8 cellular contexts compared by ENCODE assay signal in the genomic region with DNA sequence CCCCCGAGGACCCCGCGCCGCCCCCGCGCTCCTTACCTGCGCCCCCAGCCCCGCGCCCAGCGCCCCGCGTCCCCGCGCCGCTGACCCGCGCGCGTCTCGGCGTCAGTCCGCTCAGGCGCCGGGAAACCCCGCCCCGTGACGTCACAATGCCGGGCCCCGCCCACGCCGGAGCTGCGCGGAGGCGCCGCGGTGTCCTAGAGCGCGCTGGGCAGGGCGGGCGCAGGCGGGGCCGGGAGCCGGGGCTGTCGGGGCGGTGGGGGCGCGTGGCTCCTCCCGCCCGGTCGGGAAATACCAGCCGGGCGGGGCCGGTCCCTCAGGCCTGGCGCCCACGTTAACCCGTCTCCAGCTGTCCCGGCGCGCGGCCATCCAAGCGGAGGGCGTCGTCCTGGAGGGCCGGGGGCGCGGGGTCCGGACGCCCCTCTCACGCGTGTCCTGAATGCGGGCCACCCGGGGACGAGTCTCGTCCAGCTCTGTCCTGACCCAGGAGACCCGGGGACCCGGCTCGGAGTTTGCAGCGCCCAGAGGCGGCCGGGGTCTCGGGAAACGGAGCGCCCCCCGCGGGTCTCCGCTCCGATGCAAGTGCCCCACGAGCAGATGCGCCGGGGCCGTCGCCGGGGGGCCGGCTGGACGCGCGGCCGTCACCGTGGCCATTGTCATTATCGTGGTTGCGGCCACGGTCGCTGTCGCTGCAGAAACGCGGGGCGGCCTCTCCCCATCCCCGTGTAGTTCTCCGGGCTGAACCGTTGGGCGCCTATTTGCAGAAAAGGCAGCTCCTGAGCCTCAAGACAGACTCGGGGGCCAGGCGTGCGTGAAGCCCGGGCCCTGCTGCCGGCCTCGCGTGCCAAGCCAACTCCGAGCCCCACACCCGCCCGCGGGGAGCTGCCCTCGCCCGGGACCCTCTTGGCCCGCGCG. TPM values are rescaled to one million over a fixed set of nuclear protein-coding genes. Genes with fewer than 3 reads are reported as not detected.
DNase-seq lines count a peak whose midpoint lies in the region; ATAC-seq and TF ChIP-seq lines count a peak whose summit lies in the region.

A gene (minus strand): TSS at position 109 of the 912 bp plus-strand sequence. CDS start 727 bp downstream, outside the sequence.

- peaks cover 2% of the 10 kb centered on the region for H3K79me1 ChIP-seq in neuronal stem cell (ENCODE audit: low read depth, low read length)

- peak within 1 kb of the TSS; percentile 8 for H2BK12ac ChIP-seq in neuronal stem cell (ENCODE audit: low read length)

- H2AK5ac ChIP-seq in neuronal stem cell (ENCODE audit: low read depth, low read length): peak within 1 kb of the TSS; percentile 28

- peak within 1 kb of the TSS; percentile 67 for H3K14ac ChIP-seq in neuronal stem cell (ENCODE audit: low read length)

- peak within 1 kb of the TSS; percentile 100 for H2AFZ ChIP-seq in neuronal stem cell (ENCODE audit: low read length)

- peak; percentile 84 for ATAC-seq in GM21515 (IDR thresholded peaks at IDR 0.05; ENCODE audit: unreplicated experiment)

- no peaks in the 10 kb centered on the region for H3K9me3 ChIP-seq in SJCRH30 (replicated peaks)
- H3K9me3 ChIP-seq in neuronal stem cell (replicated peaks in 1 of 2; ENCODE audit: control insufficient read depth in 2 of 2, insufficient read depth in 1 of 2, low read depth in 1 of 2, low read length in 2 of 2): no peaks in the 10 kb centered on the region

- H3K27me3 ChIP-seq in SJCRH30 (no peaks in the 10 kb centered on the region), neuronal stem cell (ENCODE audit: control insufficient read depth in 3 of 3, insufficient read depth in 3 of 3, low read depth in 1 of 3, low read length in 3 of 3) (peaks cover 0 to 27% (median 7%) of the 10 kb centered on the region in 3 experiments)

- peak within 1 kb of the TSS; percentile 96 for H3K18ac ChIP-seq in neuronal stem cell (ENCODE audit: low read length)

- H3K4me1 ChIP-seq in SJCRH30 (no peaks in the 10 kb centered on the region), neuronal stem cell (ENCODE audit: control insufficient read depth in 2 of 2, insufficient read depth in 1 of 2, low read depth in 1 of 2, low read length in 2 of 2) (peaks cover 2 to 14% of the 10 kb centered on the region in 2 donors)

- H4K8ac ChIP-seq in neuronal stem cell (ENCODE audit: low read depth, low read length): no peak within 1 kb of the TSS

- H3K4me3 ChIP-seq in SJCRH30: peak within 1 kb of the TSS; percentile 65
- peak within 1 kb of the TSS; percentile 66 to 92 for H3K4me3 ChIP-seq in neuronal stem cell (ENCODE audit: low read length in 2 of 2)

- peak within 1 kb of the TSS; percentile 85 for H3K23ac ChIP-seq in neuronal stem cell (ENCODE audit: low read depth, low read length, poor library complexity)

- TF ChIP-seq EP300 in Ishikawa (IDR thresholded peaks at IDR 0.05; ENCODE audit: borderline replicate concordance): no peak

- peak within 1 kb of the TSS; percentile 72 for H2BK120ac ChIP-seq in neuronal stem cell (ENCODE audit: low read depth, low read length)

- H3K36me3 ChIP-seq in SJCRH30 (no peaks in the 10 kb centered on the region), neuronal stem cell (replicated peaks in 1 of 2; ENCODE audit: control insufficient read depth in 2 of 2, insufficient read depth in 2 of 2, low read length in 2 of 2) (peaks cover 2 to 30% of the 10 kb centered on the region in 2 donors)

- H4K91ac ChIP-seq in neuronal stem cell (ENCODE audit: low read depth, low read length, poor library complexity): no peak within 1 kb of the TSS

- peak; percentile 1; the same call in 1 of the 2 replicates for TF ChIP-seq RAD21 in Ishikawa (IDR thresholded peaks at IDR 0.05; ENCODE audit: low read depth)

- H3K9ac ChIP-seq in neuronal stem cell (ENCODE audit: low read depth, low read length, poor library complexity): peak within 1 kb of the TSS; percentile 93

- H2BK5ac ChIP-seq in neuronal stem cell (ENCODE audit: low read length): peak within 1 kb of the TSS; percentile 53

- no peak within 1 kb of the TSS for H3K4ac ChIP-seq in neuronal stem cell (ENCODE audit: low read length)

- H3K4me2 ChIP-seq in neuronal stem cell (ENCODE audit: insufficient read depth, low read length, poor library complexity, severe bottlenecking): peak within 1 kb of the TSS; percentile 86

- peak; percentile 29 for DNase-seq in DMS153 (lab: John Stamatoyannopoulos, UW)
- DNase-seq in SJCRH30: peak; percentile 76 to 79
- DNase-seq in activated gamma-delta T cell treated with Interleukin-2 at 50 U/mL for 16 hours: peak; percentile 96
- peak; percentile 73 for DNase-seq in foreskin melanocyte
- DNase-seq in neuronal stem cell (ENCODE audit: low spot score): peak; percentile 81

- WGBS in neuronal stem cell (ENCODE audit: extremely low coverage in 2 of 2, insufficient read length in 2 of 2, insufficient replicate concordance in 1 of 2), 2 donors: no CpG with 5 or more reads among the region's 127 CpGs

- peak within 1 kb of the TSS; percentile 91 for H2BK15ac ChIP-seq in neuronal stem cell (ENCODE audit: low read length)

- peak within 1 kb of the TSS; percentile 59; the same call in 1 of the 2 replicates for H3K27ac ChIP-seq in SJCRH30
- no peak within 1 kb of the TSS for H3K27ac ChIP-seq in neuronal stem cell (replicated peaks; ENCODE audit: low read length)

- TF ChIP-seq CTCF in subcutaneous adipose tissue (IDR thresholded peaks at IDR 0.05; ENCODE audit: low read depth): no peak

TF ChIP-seq in Ishikawa, 13 proteins besides CTCF, POLR2A, EP300 and RAD21:
- TF ChIP-seq ZBTB7A (IDR thresholded peaks at IDR 0.05; ENCODE audit: low read depth) (peak; percentile 98), CREB1 (IDR thresholded peaks at IDR 0.05; ENCODE audit: low read depth) (peak; percentile 53; the same call in 1 of the 2 replicates), CEBPB (IDR thresholded peaks at IDR 0.05) (no peak), TAF1 (IDR thresholded peaks at IDR 0.05; ENCODE audit: low read depth) (peak; percentile 47; the same call in 1 of the 2 replicates), TCF12 (IDR thresholded peaks at IDR 0.05; ENCODE audit: low read depth) (0 out of 2 replicates have a peak, but pooled peaks have one; percentile 21), EGR1 (IDR thresholded peaks at IDR 0.05) (peak; percentile 65; the same call in 1 of the 2 replicates), TEAD4 (IDR thresholded peaks at IDR 0.05) (0 out of 2 replicates have a peak, but pooled peaks have one; percentile 3), NFIC (IDR thresholded peaks at IDR 0.05) (no peak), YY1 (IDR thresholded peaks at IDR 0.05; ENCODE audit: low read depth) (peak; percentile 57; the same call in 1 of the 2 replicates), FOXM1 (IDR thresholded peaks at IDR 0.05; ENCODE audit: borderline replicate concordance, low read depth) (no peak)
- TF ChIP-seq, protein P1, sequence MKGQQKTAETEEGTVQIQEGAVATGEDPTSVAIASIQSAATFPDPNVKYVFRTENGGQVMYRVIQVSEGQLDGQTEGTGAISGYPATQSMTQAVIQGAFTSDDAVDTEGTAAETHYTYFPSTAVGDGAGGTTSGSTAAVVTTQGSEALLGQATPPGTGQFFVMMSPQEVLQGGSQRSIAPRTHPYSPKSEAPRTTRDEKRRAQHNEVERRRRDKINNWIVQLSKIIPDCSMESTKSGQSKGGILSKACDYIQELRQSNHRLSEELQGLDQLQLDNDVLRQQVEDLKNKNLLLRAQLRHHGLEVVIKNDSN (IDR thresholded peaks at IDR 0.05): no peak
- TF ChIP-seq, protein P2, sequence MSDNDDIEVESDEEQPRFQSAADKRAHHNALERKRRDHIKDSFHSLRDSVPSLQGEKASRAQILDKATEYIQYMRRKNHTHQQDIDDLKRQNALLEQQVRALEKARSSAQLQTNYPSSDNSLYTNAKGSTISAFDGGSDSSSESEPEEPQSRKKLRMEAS (IDR thresholded peaks at IDR 0.05): peak; percentile 52; the same call in 1 of the 2 replicates
- TF ChIP-seq, protein P3, sequence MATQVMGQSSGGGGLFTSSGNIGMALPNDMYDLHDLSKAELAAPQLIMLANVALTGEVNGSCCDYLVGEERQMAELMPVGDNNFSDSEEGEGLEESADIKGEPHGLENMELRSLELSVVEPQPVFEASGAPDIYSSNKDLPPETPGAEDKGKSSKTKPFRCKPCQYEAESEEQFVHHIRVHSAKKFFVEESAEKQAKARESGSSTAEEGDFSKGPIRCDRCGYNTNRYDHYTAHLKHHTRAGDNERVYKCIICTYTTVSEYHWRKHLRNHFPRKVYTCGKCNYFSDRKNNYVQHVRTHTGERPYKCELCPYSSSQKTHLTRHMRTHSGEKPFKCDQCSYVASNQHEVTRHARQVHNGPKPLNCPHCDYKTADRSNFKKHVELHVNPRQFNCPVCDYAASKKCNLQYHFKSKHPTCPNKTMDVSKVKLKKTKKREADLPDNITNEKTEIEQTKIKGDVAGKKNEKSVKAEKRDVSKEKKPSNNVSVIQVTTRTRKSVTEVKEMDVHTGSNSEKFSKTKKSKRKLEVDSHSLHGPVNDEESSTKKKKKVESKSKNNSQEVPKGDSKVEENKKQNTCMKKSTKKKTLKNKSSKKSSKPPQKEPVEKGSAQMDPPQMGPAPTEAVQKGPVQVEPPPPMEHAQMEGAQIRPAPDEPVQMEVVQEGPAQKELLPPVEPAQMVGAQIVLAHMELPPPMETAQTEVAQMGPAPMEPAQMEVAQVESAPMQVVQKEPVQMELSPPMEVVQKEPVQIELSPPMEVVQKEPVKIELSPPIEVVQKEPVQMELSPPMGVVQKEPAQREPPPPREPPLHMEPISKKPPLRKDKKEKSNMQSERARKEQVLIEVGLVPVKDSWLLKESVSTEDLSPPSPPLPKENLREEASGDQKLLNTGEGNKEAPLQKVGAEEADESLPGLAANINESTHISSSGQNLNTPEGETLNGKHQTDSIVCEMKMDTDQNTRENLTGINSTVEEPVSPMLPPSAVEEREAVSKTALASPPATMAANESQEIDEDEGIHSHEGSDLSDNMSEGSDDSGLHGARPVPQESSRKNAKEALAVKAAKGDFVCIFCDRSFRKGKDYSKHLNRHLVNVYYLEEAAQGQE (IDR thresholded peaks at IDR 0.05; ENCODE audit: low read depth): no peak

RNA-seq across cellular contexts. Expression of the gene that starts here (rescaled TPM):
- total RNA-seq in SJCRH30 (2014; rRNA removed; shearing (Covaris generic)): 14.2 and 16.3 TPM in 2 replicates
- polyA plus RNA-seq in neuronal stem cell (2013, experiment 1 of 2): 19.1 TPM
- 18.6 TPM for polyA plus RNA-seq in neuronal stem cell (2013, experiment 2 of 2)
- total RNA-seq in subcutaneous adipose tissue: 100 to 1,000 TPM in 1 of 4 donors, 10 to 100 TPM in 3; 41.4 to 310 (median 78.5) TPM

Comparison
In these comparisons a context has a peak if more than half of its experiments do, and no peak if none do; other contexts are left out.
1. DNase-seq: peak in every context shown above with its lines; median percentile 96 in activated gamma-delta T cell treated with Interleukin-2 at 50 U/mL for 16 hours; 81 in neuronal stem cell; 78 in SJCRH30; 73 in foreskin melanocyte; 29 in DMS153.